9 cellular contexts compared by ENCODE assay signal in the genomic region with DNA sequence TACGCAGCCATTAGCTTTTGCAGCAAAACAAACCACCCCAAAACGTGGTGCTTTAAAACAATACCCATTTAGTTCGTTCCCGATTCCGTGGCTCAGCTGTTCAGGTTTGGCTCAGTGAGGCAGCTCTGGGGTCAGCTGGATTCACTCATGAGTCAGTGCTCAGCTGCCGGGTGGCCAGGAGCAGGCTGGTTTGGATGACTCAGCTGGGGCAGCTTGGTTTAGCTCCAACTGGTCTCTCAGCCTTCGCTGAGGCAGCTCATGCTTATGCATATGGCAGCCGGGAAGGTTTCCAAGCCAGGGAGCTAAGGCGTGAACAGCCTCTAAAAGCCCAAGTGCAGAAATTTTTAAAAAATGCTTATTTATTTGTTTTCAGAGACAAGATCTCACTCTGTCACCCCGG. TPM values are rescaled to one million over a fixed set of nuclear protein-coding genes. Genes with fewer than 3 reads are reported as not detected.
DNase-seq lines count a peak whose midpoint lies in the region; ATAC-seq and TF ChIP-seq lines count a peak whose summit lies in the region.
"Had no signal": no experiment of that assay in that cellular context is flagged by ENCODE, and none has a peak within 500 bp of the region (broad histone marks: within the 10 kb centered on the region; RNA-seq: fewer than 3 reads in every experiment).

No MANE protein-coding gene starts in this region.

- H3K4me3 ChIP-seq in HFF-Myc (replicated peaks; ENCODE audit: low read depth, low read length) (no peak overlapping the region), cardiac fibroblast (replicated peaks in 1 of 2; ENCODE audit: low read depth in 2 of 2, low read length in 2 of 2) (peak overlapping the region in 1 of 2 donors; percentile 18)

- no peak for ATAC-seq in GM21515 (IDR thresholded peaks at IDR 0.05; ENCODE audit: unreplicated experiment)

- H3K4me3 Mint-ChIP-seq in type B pancreatic cell: no peak overlapping the region

- no peaks in the 10 kb centered on the region for H3K36me3 Mint-ChIP-seq in type B pancreatic cell

- peaks cover 4% of the 10 kb centered on the region for H3K9me3 Mint-ChIP-seq in type B pancreatic cell

- no peaks in the 10 kb centered on the region for H3K27me3 Mint-ChIP-seq in type B pancreatic cell

- no peaks in the 10 kb centered on the region for H3K4me1 Mint-ChIP-seq in type B pancreatic cell (ENCODE audit: unreplicated experiment)

- no peak overlapping the region for H3K27ac Mint-ChIP-seq in type B pancreatic cell

- peak; percentile 93 for DNase-seq in HFF-Myc (ENCODE audit: extremely low read depth, low read depth)
- DNase-seq in cardiac fibroblast (ENCODE audit: low read depth in 2 of 2): peak; percentile 98 to 99
- DNase-seq in islet precursor cell: peak; percentile 93
- DNase-seq in superior temporal gyrus (ENCODE audit: extremely low spot score): peak; percentile 84
- DNase-seq in cortex of kidney (lab: John Stamatoyannopoulos, UW): no peak
- DNase-seq in type B pancreatic cell (ENCODE audit: extremely low spot score, unreplicated experiment): no peak
- DNase-seq in NCI-H446 treated with DMSO at 0.1 percent for 48 hours (lab: John Stamatoyannopoulos, UW): no peak
- DNase-seq: stimulated activated CD4-positive, alpha-beta T cell treated with anti-CD3 and anti-CD28 coated beads, Interleukin-12 subunit alpha, Interleukin-12 subunit beta, amount 100 ng/mL, for 4 hours had no signal

- TF ChIP-seq CTCF in HFF-Myc (IDR thresholded peaks at IDR 0.05; ENCODE audit: low read depth, low read length, missing control alignments): no peak
- no peak for TF ChIP-seq CTCF in cardiac fibroblast (IDR thresholded peaks at IDR 0.05; ENCODE audit: low read depth, low read length)
- no peak for TF ChIP-seq CTCF in type B pancreatic cell (conservative IDR thresholded peaks at IDR 0.05)

RNA-seq across cellular contexts. Expression of gene CD99, which starts 13.3 kb away (rescaled TPM):
- total RNA-seq in type B pancreatic cell (ENCODE audit: low replicate concordance): 292 and 372 TPM in 2 replicates

Comparison
In these comparisons a context has a peak if more than half of its experiments do, and no peak if none do; other contexts are left out.
1. DNase-seq: peak in HFF-Myc (single experiment), cardiac fibroblast (2 of 2), islet precursor cell (single experiment) and superior temporal gyrus (single experiment); none in cortex of kidney (single experiment), type B pancreatic cell (single experiment) and NCI-H446 treated with DMSO at 0.1 percent for 48 hours (single experiment).